In the genomic region with DNA sequence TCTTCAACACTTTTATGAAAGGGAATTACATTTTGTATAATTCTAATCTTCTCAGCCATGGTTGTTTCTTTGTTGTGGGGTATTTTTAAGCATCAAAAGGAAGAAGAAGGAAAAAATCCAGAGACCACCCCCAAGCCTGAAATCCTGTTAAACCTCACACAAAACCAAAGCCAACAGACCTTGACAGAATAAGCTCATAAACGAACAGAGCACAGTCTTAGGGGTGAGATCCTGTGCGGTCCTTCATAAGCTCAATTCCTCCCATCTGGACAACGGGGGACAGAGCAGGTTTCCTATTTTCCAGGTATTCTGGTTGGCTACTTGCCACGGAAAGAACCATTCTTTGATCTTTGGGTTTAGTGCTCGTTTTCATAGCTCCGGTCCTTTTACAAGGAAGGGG, we compare ENCODE assay signal across 28 cellular contexts.
"Had no signal": no experiment of that assay in that cellular context is flagged by ENCODE, and none has a peak within 500 bp of the region (broad histone marks: within the 10 kb centered on the region; RNA-seq: fewer than 3 reads in every experiment).

No MANE protein-coding gene starts in this region.

- H3K4me3 ChIP-seq: coronary artery, dorsolateral prefrontal cortex, esophagus squamous epithelium, gastroesophageal sphincter, heart left ventricle, hepatocyte, left lung, lower lobe of right lung had no signal

- H3K27me3 ChIP-seq: gastroesophageal sphincter had no signal

- H2AFZ ChIP-seq: hepatocyte had no signal

- H3K4me1 ChIP-seq: esophagus squamous epithelium, gastroesophageal sphincter, heart left ventricle, left lung, lower lobe of right lung had no signal

- DNase-seq: dermis blood vessel endothelial cell; dorsolateral prefrontal cortex; effector CD8-positive, alpha-beta T cell; effector memory CD8-positive, alpha-beta T cell; endodermal cell; erythroblast; esophagus squamous epithelium; foreskin fibroblast; heart left ventricle; hypothalamus; immature natural killer cell; islet precursor cell; kidney; kidney glomerular epithelial cell; left colon; left lung; left ventricle myocardium superior; lower lobe of right lung; mesenchymal stem cell; naive thymus-derived CD8-positive, alpha-beta T cell had no signal

- H3K79me2 ChIP-seq: hepatocyte had no signal

- H3K36me3 ChIP-seq: esophagus squamous epithelium, gastroesophageal sphincter, heart left ventricle, left lung, lower lobe of right lung had no signal

- H3K9me3 ChIP-seq: esophagus squamous epithelium, gastroesophageal sphincter, heart left ventricle, left lung, lower lobe of right lung had no signal

- H3K4me2 ChIP-seq: hepatocyte had no signal

- FAIRE-seq: colon, endometrium, frontal cortex, kidney had no signal

- H3K27ac ChIP-seq: coronary artery, dorsolateral prefrontal cortex, epithelial cell of prostate, esophagus squamous epithelium, gastroesophageal sphincter, heart left ventricle, hepatocyte, left lung, lower lobe of right lung had no signal

- ATAC-seq: effector memory CD8-positive, alpha-beta T cell; esophagus mucosa; gastroesophageal sphincter; heart left ventricle; left colon; left lung; left ventricle myocardium superior; lower lobe of right lung; naive thymus-derived CD8-positive, alpha-beta T cell had no signal
